In genomic region chr5:1498623-1499416, GRCh38 we compare ENCODE assay signal across 10 cellular contexts. TPM values are rescaled to one million over a fixed set of nuclear protein-coding genes. Genes with fewer than 3 reads are reported as not detected.
A peak's percentile ranks its signal among the peaks of the same experiment; 100 is the strongest.
DNase-seq lines count a peak whose midpoint lies in the region; ATAC-seq, FAIRE-seq and TF ChIP-seq lines count a peak whose summit lies in the region.
"Had no signal": no experiment of that assay in that cellular context is flagged by ENCODE, and none has a peak within 500 bp of the region (broad histone marks: within the 10 kb centered on the region; RNA-seq: fewer than 3 reads in every experiment).

No MANE protein-coding gene starts in this region.

- no peak overlapping the region for H2BK20ac ChIP-seq in H1 (ENCODE audit: low read length)

- H4K8ac ChIP-seq in H1 (ENCODE audit: extremely low read depth, insufficient read depth, low read length) = no peak overlapping the region

- TF ChIP-seq CTCF in H1 (IDR thresholded peaks at IDR 0.05; ENCODE audit: control extremely low read depth in 1 of 3, insufficient read depth in 1 of 3, low read depth in 1 of 3, low read length in 3 of 3) (no peak), WERI-Rb-1 (IDR thresholded peaks at IDR 0.05; ENCODE audit: low read depth, low read length) (no peak)

- TF ChIP-seq EP300 in H1 (IDR thresholded peaks at IDR 0.05; ENCODE audit: borderline replicate concordance in 1 of 2, low read depth in 2 of 2, low read length in 2 of 2) = no peak

- H4K5ac ChIP-seq in H1 (ENCODE audit: insufficient read length, low read depth, low read length) = no peak overlapping the region

- CTCF ChIA-PET in H1 (lab: Charles Lee; ENCODE audit: partially characterized antibody) = interaction anchor here (1.4 to 6.4 kb wide), 3 partner anchors 14 to 19 kb away, joined by 5 to 34 read pairs (median 7); no protein-coding TSS in a partner anchor

- H2BK5ac ChIP-seq in H1 (ENCODE audit: low read depth, low read length) = no peak overlapping the region

- H3K4me1 ChIP-seq in H1 (replicated peaks in 1 of 4; ENCODE audit: control insufficient read depth in 3 of 4, insufficient read depth in 4 of 4, low read length in 3 of 4) = peaks cover 2 to 15% (median 7%) of the 10 kb centered on the region in 4 experiments

- H3K18ac ChIP-seq in H1 (ENCODE audit: extremely low read depth, low read length) = no peak overlapping the region

- peak overlapping the region; percentile 18 for H3K23ac ChIP-seq in H1 (ENCODE audit: insufficient read length)

- H4K91ac ChIP-seq in H1 (replicated peaks; ENCODE audit: insufficient read length, low read length) = no peak overlapping the region

- H3K9ac ChIP-seq in H1 (replicated peaks in 1 of 4; ENCODE audit: extremely low read depth in 1 of 4, low read depth in 3 of 4, low read length in 3 of 4) = 0 out of 7 replicates have a peak overlapping the region, but pooled peaks of 1 of the 4 experiments have one; percentile 2

- H2AFZ ChIP-seq in H1 (ENCODE audit: low read length) = no peak overlapping the region

- H2BK120ac ChIP-seq in H1 (replicated peaks; ENCODE audit: low read depth, low read length) = no peak overlapping the region

- no peak for TF ChIP-seq POLR2A in H1 (IDR thresholded peaks at IDR 0.05; ENCODE audit: control extremely low read depth in 1 of 2, low read depth in 2 of 2, low read length in 2 of 2)

- no peaks in the 10 kb centered on the region for H3K23me2 ChIP-seq in H1 (ENCODE audit: low read depth, low read length)

- no peak overlapping the region for H3K14ac ChIP-seq in H1 (ENCODE audit: insufficient read length)

- DNase-seq in H1 (ENCODE audit: low read depth in 1 of 2, low spot score in 2 of 2) (no peak), WERI-Rb-1 (no peak), germinal center (ENCODE audit: low spot score) (no peak), NCI-H2029 treated with DMSO at 0.1 percent for 48 hours (lab: John Stamatoyannopoulos, UW) (no peak), D341Med (ENCODE audit: low spot score) (no peak)
- DNase-seq: DMS79, NCI-H774 had no signal

- H3K36me3 ChIP-seq in H1 (ENCODE audit: control insufficient read depth in 2 of 4, insufficient read depth in 4 of 4, low read length in 3 of 4) = peaks cover 2 to 45% (median 17%) of the 10 kb centered on the region in 4 experiments; a peak in 5 of 8 replicates
- H3K36me3 ChIP-seq in WERI-Rb-1 = peaks cover 67% of the 10 kb centered on the region

- no peak for TF ChIP-seq RAD21 in H1 (IDR thresholded peaks at IDR 0.05 in 1 of 2, conservative IDR thresholded peaks at IDR 0.05 in 1 of 2; ENCODE audit: low read depth in 2 of 2, low read length in 2 of 2)

- ATAC-seq in GM18511 (IDR thresholded peaks at IDR 0.05; ENCODE audit: unreplicated experiment) (peak; percentile 51), GM21447 (IDR thresholded peaks at IDR 0.05; ENCODE audit: unreplicated experiment) (peak; percentile 28), HG03139 (IDR thresholded peaks at IDR 0.05; ENCODE audit: unreplicated experiment) (peak; percentile 34)

- H3K27ac ChIP-seq in H1 (ENCODE audit: low read depth, low read length) = peak overlapping the region; percentile 23; the same call in 1 of the 2 replicates
- no peak overlapping the region for H3K27ac ChIP-seq in WERI-Rb-1

- H3K27me3 ChIP-seq in H1 (replicated peaks in 1 of 4; ENCODE audit: control insufficient read depth in 3 of 4, extremely low read depth in 1 of 4, insufficient read depth in 3 of 4, low read length in 3 of 4) = no peaks in the 10 kb centered on the region
- no peaks in the 10 kb centered on the region for H3K27me3 ChIP-seq in WERI-Rb-1 (ENCODE audit: insufficient read depth, low read depth, severe bottlenecking)

- H3K4me3 ChIP-seq in H1 (ENCODE audit: extremely low read depth in 1 of 4, insufficient read depth in 2 of 4, low read depth in 3 of 4, low read length in 4 of 4) (no peak overlapping the region), WERI-Rb-1 (ENCODE audit: low read depth, low read length) (no peak overlapping the region)

- POLR2A ChIA-PET in H1 (lab: Charles Lee; ENCODE audit: partially characterized antibody) = interaction anchor here (0.8 to 1.5 kb wide), 2 partner anchors 10 to 19 kb away, joined by 3 read pairs; no protein-coding TSS in a partner anchor

- H3K56ac ChIP-seq in H1 (replicated peaks; ENCODE audit: insufficient read length, low read depth, low read length) = no peak overlapping the region

- WGBS in H1 (ENCODE audit: extremely low coverage in 1 of 2, insufficient coverage in 1 of 2, insufficient read length in 1 of 2, insufficient replicate concordance in 2 of 2, low coverage in 1 of 2, low lambda C conversion rate in 2 of 2, missing lambda C conversion rate in 1 of 2), 2 experiments = 86% methylated on average over 17 of the region's 17 CpGs; no CpG with 5 or more reads in 1 of the 2 experiments

- H3K4me2 ChIP-seq in H1 (ENCODE audit: insufficient read depth in 1 of 2, low read depth in 2 of 2, low read length in 2 of 2) = no peak overlapping the region

- no peak overlapping the region for H2BK15ac ChIP-seq in H1 (ENCODE audit: low read length)

- no peak for FAIRE-seq in H1 (lab: Jason Lieb, UNC)

- H3K9me3 ChIP-seq in H1 (ENCODE audit: insufficient read depth in 2 of 2, low read depth in 1 of 2, low read length in 1 of 2) = no peaks in the 10 kb centered on the region
- no peaks in the 10 kb centered on the region for H3K9me3 ChIP-seq in WERI-Rb-1 (ENCODE audit: severe bottlenecking)

- H2AK5ac ChIP-seq in H1 (ENCODE audit: low read depth, low read length) = no peak overlapping the region

- peak overlapping the region; percentile 58 for H3K4ac ChIP-seq in H1 (replicated peaks; ENCODE audit: insufficient read length, low read depth, low read length)

- peaks cover 17 to 78% of the 10 kb centered on the region in 2 experiments for H3K79me2 ChIP-seq in H1 (ENCODE audit: control insufficient read depth in 1 of 2, insufficient read depth in 2 of 2, low read length in 2 of 2)

- peaks cover 46 to 62% of the 10 kb centered on the region in 2 experiments for H4K20me1 ChIP-seq in H1 (replicated peaks in 1 of 2; ENCODE audit: control insufficient read depth in 1 of 2, insufficient read depth in 2 of 2, low read length in 2 of 2)

- peaks cover 33% of the 10 kb centered on the region for H3K79me1 ChIP-seq in H1 (ENCODE audit: low read depth, low read length)

- H2BK12ac ChIP-seq in H1 (ENCODE audit: low read depth, low read length) = no peak overlapping the region

TF ChIP-seq in H1, 55 proteins besides CTCF, POLR2A, EP300 and RAD21:
- TF ChIP-seq NRF1 (IDR thresholded peaks at IDR 0.05; ENCODE audit: low read depth, low read length) (no peak), CBX8 (IDR thresholded peaks at IDR 0.05; ENCODE audit: borderline replicate concordance, low read depth, low read length) (no peak), RFX5 (IDR thresholded peaks at IDR 0.05; ENCODE audit: borderline replicate concordance, low read depth, low read length) (no peak), CTBP2 (IDR thresholded peaks at IDR 0.05; ENCODE audit: borderline replicate concordance, insufficient read depth, insufficient read length, low read length) (no peak), NANOG (IDR thresholded peaks at IDR 0.05; ENCODE audit: insufficient read depth, low read depth, low read length, poor library complexity, severe bottlenecking) (no peak), TEAD4 (IDR thresholded peaks at IDR 0.05; ENCODE audit: low read depth, low read length) (no peak), SUZ12 (IDR thresholded peaks at IDR 0.05; ENCODE audit: low read length) (no peak), PHF8 (conservative IDR thresholded peaks at IDR 0.05; ENCODE audit: low read depth, low read length) (no peak), SIX5 (IDR thresholded peaks at IDR 0.05; ENCODE audit: low read depth, low read length) (no peak), E2F6 (IDR thresholded peaks at IDR 0.05) (no peak), SRF (IDR thresholded peaks at IDR 0.05; ENCODE audit: low read depth, low read length) (no peak)

RNA-seq across cellular contexts. Expression of gene LPCAT1, which starts 24.9 kb away (rescaled TPM):
- 260 and 266 TPM in 2 replicates for total RNA-seq in H1 (2021; fragmentation: NEBNext Ultra II Directional; extraction: Animal tissue kit (Norgen Biotek cat#: 25700))
- 107 and 168 TPM in 2 replicates for polyA plus RNA-seq in H1 (2011; rRNA removed)
- 145 TPM for polyA plus RNA-seq in H1 (2011; cell fraction: cytosol; rRNA removed)
- polyA plus RNA-seq in H1 (2011; cell fraction: nucleus; rRNA removed) = 161 TPM
- polyA plus RNA-seq in H1 (2012, experiment 1 of 2) = 129 to 148 TPM (median 136 TPM) in 4 replicates
- polyA plus RNA-seq in H1 (2012, experiment 2 of 2) = 146 TPM
- 245 TPM for polyA plus RNA-seq in H1 (2013, experiment 1 of 2)
- polyA plus RNA-seq in H1 (2013, experiment 2 of 2) = 311 TPM
- polyA minus RNA-seq in H1 (2011; rRNA and poly(A)+ RNA removed) = 76.4 and 90.5 TPM in 2 replicates
- 92.9 TPM for polyA minus RNA-seq in H1 (2011; cell fraction: cytosol; rRNA and poly(A)+ RNA removed)
- 64.8 TPM for polyA minus RNA-seq in H1 (2011; cell fraction: nucleus; rRNA and poly(A)+ RNA removed)

RNA-seq across cellular contexts. Expression of gene SLC6A3, which starts 53.6 kb away (rescaled TPM):
- total RNA-seq in H1 (2021; fragmentation: NEBNext Ultra II Directional; extraction: Animal tissue kit (Norgen Biotek cat#: 25700)) = 0.46 and 0.48 TPM in 2 replicates
- 0.86 and 0.91 TPM in 2 replicates for polyA plus RNA-seq in H1 (2011; rRNA removed)
- polyA plus RNA-seq in H1 (2011; cell fraction: cytosol; rRNA removed) = 0.57 TPM
- polyA plus RNA-seq in H1 (2011; cell fraction: nucleus; rRNA removed) = 1.9 TPM
- polyA plus RNA-seq in H1 (2012, experiment 1 of 2) = 0.55 to 0.88 TPM (median 0.75 TPM) in 4 replicates
- polyA plus RNA-seq in H1 (2012, experiment 2 of 2) = 0.58 TPM
- polyA plus RNA-seq in H1 (2013, experiment 1 of 2) = 0.77 TPM
- polyA plus RNA-seq in H1 (2013, experiment 2 of 2) = 0.94 TPM
- polyA minus RNA-seq in H1 (2011; rRNA and poly(A)+ RNA removed) = 1.0 and 1.1 TPM in 2 replicates
- 0.44 TPM for polyA minus RNA-seq in H1 (2011; cell fraction: cytosol; rRNA and poly(A)+ RNA removed)
- polyA minus RNA-seq in H1 (2011; cell fraction: nucleus; rRNA and poly(A)+ RNA removed) = 0.50 TPM
